Comparison of ENCODE assay signal across 13 cellular contexts in the genomic region with DNA sequence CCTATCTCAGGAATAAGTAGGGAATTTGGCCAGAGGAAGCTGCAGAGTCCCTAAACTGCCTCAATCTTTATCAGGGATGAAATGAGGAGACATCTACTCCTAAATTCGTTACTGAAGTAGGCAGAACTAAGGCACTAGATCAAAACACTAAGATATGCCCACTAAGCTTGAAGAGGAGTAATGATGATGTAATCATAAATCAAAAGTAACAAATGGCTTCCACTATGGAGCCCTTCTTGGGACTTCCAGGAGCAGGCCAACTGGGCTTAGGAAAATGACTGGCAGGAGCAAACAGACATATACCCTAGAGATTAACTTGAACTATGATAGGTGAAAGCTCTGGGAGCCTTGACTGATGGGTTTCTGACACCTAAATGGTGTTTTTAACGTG. TPM values are rescaled to one million over a fixed set of nuclear protein-coding genes. Genes with fewer than 3 reads are reported as not detected.
DNase-seq lines count a peak whose midpoint lies in the region; ATAC-seq and TF ChIP-seq lines count a peak whose summit lies in the region.
"Had no signal": no experiment of that assay in that cellular context is flagged by ENCODE, and none has a peak within 500 bp of the region (broad histone marks: within the 10 kb centered on the region; RNA-seq: fewer than 3 reads in every experiment).

No MANE protein-coding gene starts in this region.

- H3K79me2 ChIP-seq in PC-9 (ENCODE audit: low read depth) = no peaks in the 10 kb centered on the region

- H3F3A ChIP-seq in PC-9 (ENCODE audit: insufficient read depth, low read depth) = peaks cover 18% of the 10 kb centered on the region; the same call in 1 of the 2 replicates

- H3K9me2 ChIP-seq in PC-9 (ENCODE audit: insufficient read depth) = no peaks in the 10 kb centered on the region

- H3K27ac ChIP-seq in PC-9 (no peak overlapping the region), muscle layer of colon (ENCODE audit: low read depth, low read length) (no peak overlapping the region)

- peaks cover 7% of the 10 kb centered on the region for H3K27me3 Mint-ChIP-seq in Caco-2 (ENCODE audit: insufficient read depth, unreplicated experiment)

- no peaks in the 10 kb centered on the region for H3K9me3 Mint-ChIP-seq in Caco-2 (ENCODE audit: unreplicated experiment)

- TF ChIP-seq CTCF in Caco-2 (IDR thresholded peaks at IDR 0.05; ENCODE audit: insufficient read depth in 1 of 2, low read depth in 1 of 2, low read length in 1 of 2, severe bottlenecking in 1 of 2, unreplicated experiment in 1 of 2) (no peak), PC-9 (conservative IDR thresholded peaks at IDR 0.05) (no peak)

- H3K36me3 ChIP-seq in Caco-2 (ENCODE audit: control insufficient read depth, insufficient read depth, low read length) (no peaks in the 10 kb centered on the region), PC-9 (ENCODE audit: low read depth) (peaks cover 23% of the 10 kb centered on the region; the same call in 1 of the 2 replicates), muscle layer of colon (ENCODE audit: insufficient read depth, low read length) (peaks cover 40% of the 10 kb centered on the region)
- H3K36me3 ChIP-seq: MG63, ovary had no signal

- peak overlapping the region; percentile 42 for H3K9ac ChIP-seq in muscle layer of colon (ENCODE audit: low read length)

- intact Hi-C loops in Caco-2 (cut with micrococcal nuclease; ENCODE audit: unreplicated experiment) (no loop called here), PC-9 (cut with micrococcal nuclease; ENCODE audit: unreplicated experiment) (no loop called here)

- H3K9me3 ChIP-seq in Caco-2 (no peaks in the 10 kb centered on the region), PC-9 (ENCODE audit: insufficient read depth, low read depth) (peaks cover 1% of the 10 kb centered on the region; the same call in 1 of the 2 replicates), muscle layer of colon (ENCODE audit: low read length) (no peaks in the 10 kb centered on the region)
- H3K9me3 ChIP-seq: MG63, ovary had no signal

- CTCF ChIA-PET in Caco-2 (lab: Charles Lee) (interaction anchor here (1.0 to 2.1 kb wide), 6 partner anchors 28 to 261 kb away, joined by 3 to 26 read pairs (median 5); partner anchors contain the start of genes PGBD1, ZKSCAN3, ZSCAN16 and ZSCAN26), PC-9 (lab: Charles Lee) (interaction anchor here (1.2 to 1.4 kb wide), 3 partner anchors 132 to 202 kb away, joined by 3 to 4 read pairs (median 3); partner anchors contain the start of gene ZKSCAN4)

- no peak for DNase-seq in Caco-2
- no peak for DNase-seq in PC-9
- DNase-seq in NCI-H446 (lab: John Stamatoyannopoulos, UW) = no peak
- DNase-seq: cortex of kidney; GOT3; MG63; ovary; stimulated activated CD4-positive, alpha-beta T cell treated with anti-CD3 and anti-CD28 coated beads, Interleukin-15, amount 100 ng/mL, for 24 hours; T1000 had no signal

- no peak overlapping the region for H2AFZ ChIP-seq in PC-9

- POLR2A ChIA-PET in Caco-2 (lab: Charles Lee) = interaction anchor here (1.0 to 1.9 kb wide), 3 partner anchors 12 to 48 kb away, joined by 3 to 17 read pairs (median 6); partner anchors contain the start of gene ZSCAN31
- POLR2A ChIA-PET in PC-9 (lab: Charles Lee; ENCODE audit: unreplicated experiment) = interaction anchor here (0.9 to 1.1 kb wide), 2 partner anchors 491 to 574 kb away, joined by 3 read pairs; a partner anchor contains a TSS

- peaks cover 8% of the 10 kb centered on the region for H3K36me3 Mint-ChIP-seq in Caco-2 (ENCODE audit: insufficient read depth, unreplicated experiment)

- H3K27me3 ChIP-seq in Caco-2 (replicated peaks; ENCODE audit: control insufficient read depth, insufficient read depth, low read length) (no peaks in the 10 kb centered on the region), PC-9 (ENCODE audit: insufficient read depth, low read depth) (no peaks in the 10 kb centered on the region), muscle layer of colon (ENCODE audit: control insufficient read depth in 1 of 2, insufficient read depth in 2 of 2, low read length in 2 of 2) (no peaks in the 10 kb centered on the region)
- H3K27me3 ChIP-seq: MG63, ovary had no signal

- H3K4me3 ChIP-seq in Caco-2 (ENCODE audit: low read depth, low read length) (no peak overlapping the region; the same call in 1 of the 2 replicates), PC-9 (no peak overlapping the region), muscle layer of colon (ENCODE audit: low read depth in 1 of 2, low read length in 2 of 2) (no peak overlapping the region)
- H3K4me3 ChIP-seq: MG63 had no signal

- BruUV-seq in Caco-2 (replicated peaks; lab: Mats Ljungman, UMichigan) (no TSS peak), PC-9 (replicated peaks; lab: Mats Ljungman, UMichigan) (no TSS peak)

- H3K4me1 Mint-ChIP-seq in Caco-2 (ENCODE audit: low read depth, unreplicated experiment) = peaks cover 18% of the 10 kb centered on the region

- ATAC-seq in HG02938 (IDR thresholded peaks at IDR 0.05; ENCODE audit: unreplicated experiment) = no peak
- no peak for ATAC-seq in HG03159 (IDR thresholded peaks at IDR 0.05; ENCODE audit: unreplicated experiment)

- H4K20me1 ChIP-seq in PC-9 (ENCODE audit: insufficient read depth) = no peaks in the 10 kb centered on the region

- H3K4me2 ChIP-seq in PC-9 = peak overlapping the region; percentile 81

- H3K27ac Mint-ChIP-seq in Caco-2 (ENCODE audit: unreplicated experiment) = no peak overlapping the region
- H3K27ac Mint-ChIP-seq: activated T-helper 1 cell treated with anti-CD3 and anti-CD28 coated beads, Interleukin-12 subunit alpha, Interleukin-12 subunit beta, Interleukin-2, Interleukin-4 antibody, amounts not matched to agents 30 ng/mL and 10 ng/mL and 1 ng/mL, durations not matched to agents 14 hours and 24 hours and 36 hours had no signal

- peak overlapping the region; percentile 82 for H3K4me3 Mint-ChIP-seq in Caco-2 (ENCODE audit: unreplicated experiment)

- peaks cover 11% of the 10 kb centered on the region; the same call in 1 of the 2 replicates for H3K4me1 ChIP-seq in Caco-2
- H3K4me1 ChIP-seq in PC-9 (replicated peaks; ENCODE audit: insufficient read depth) = peaks cover 8% of the 10 kb centered on the region; the same call in 1 of the 2 replicates
- H3K4me1 ChIP-seq in muscle layer of colon (ENCODE audit: insufficient read depth, low read length) = peaks cover 11% of the 10 kb centered on the region

RNA-seq across cellular contexts. Expression of gene ZSCAN12, which starts 15.4 kb away (rescaled TPM):
- total RNA-seq in Caco-2 (2022) (1.5 and 1.6 TPM in 2 replicates), PC-9 (2021) (10.9 and 11.2 TPM in 2 replicates)

RNA-seq across cellular contexts. Expression of gene ZKSCAN3, which starts 34.4 kb away (rescaled TPM):
- total RNA-seq in Caco-2 (2022) (3.7 and 4.3 TPM in 2 replicates), PC-9 (2021) (4.9 and 6.2 TPM in 2 replicates)

RNA-seq across cellular contexts. Expression of gene ZSCAN31, which starts 48.2 kb away (rescaled TPM):
- total RNA-seq in Caco-2 (2022) = 1.7 and 3.4 TPM in 2 replicates
- total RNA-seq in PC-9 (2021) = 64.0 and 88.8 TPM in 2 replicates

RNA-seq across cellular contexts. Expression of gene ZSCAN23, which starts 59.2 kb away (rescaled TPM):
- total RNA-seq in Caco-2 (2022) = not detected in 2 replicates
- 9.1 and 12.0 TPM in 2 replicates for total RNA-seq in PC-9 (2021)

Comparison
In these comparisons a context has a peak if more than half of its experiments do, and no peak if none do; other contexts are left out.
1. RNA of gene ZSCAN31, which starts 48.2 kb away (total RNA-seq): 64.0 to 88.8 TPM in PC-9; 1.7 to 3.4 TPM in Caco-2; every median in the first group is over 10 times any median in the second.